In the genomic region with DNA sequence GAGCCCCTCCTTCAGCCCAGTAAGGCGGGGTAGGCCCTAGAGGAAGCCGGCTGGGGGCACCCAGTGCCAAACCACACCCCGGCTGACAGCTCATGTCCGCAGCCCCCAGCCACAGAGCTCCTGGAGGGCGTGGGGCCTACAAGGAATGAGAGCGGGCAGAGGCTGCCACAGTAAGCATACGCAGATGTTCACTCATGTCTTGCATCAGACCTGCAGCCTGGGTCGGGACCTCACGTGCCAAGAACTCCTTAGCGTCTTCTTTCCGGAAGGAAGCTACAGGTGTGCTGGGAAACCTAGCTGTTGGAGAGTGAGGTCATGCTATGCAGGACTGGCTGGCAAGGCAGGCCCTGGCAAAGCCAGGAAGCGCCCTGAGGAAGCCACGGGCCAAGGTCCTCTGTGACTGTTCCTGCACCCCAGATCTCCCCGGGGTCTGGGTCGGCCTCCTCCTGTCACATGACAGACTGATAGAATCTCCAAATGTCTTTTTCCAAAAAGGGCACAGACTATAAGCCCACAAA, we compare ENCODE assay signal across 8 cellular contexts. TPM values are rescaled to one million over a fixed set of nuclear protein-coding genes. Genes with fewer than 3 reads are reported as not detected.
DNase-seq lines count a peak whose midpoint lies in the region; ATAC-seq and TF ChIP-seq lines count a peak whose summit lies in the region.

No MANE protein-coding gene starts in this region.

- peaks cover 20% of the 10 kb centered on the region for H3K4me1 Mint-ChIP-seq in activated T-helper 17 cell treated with anti-CD3 and anti-CD28 coated beads, Interleukin-2, amount 50 U/mL, for 72 hours

- H3K56ac ChIP-seq in IMR-90 (ENCODE audit: extremely low read depth, insufficient read depth, low read length) = no peak overlapping the region; the same call in 1 of the 2 replicates

- POLR2A ChIA-PET in BJ (lab: Charles Lee) (interaction anchor here (0.7 to 2.1 kb wide), 2 partner anchors 43 to 147 kb away, joined by 3 to 7 read pairs; partner anchors contain the start of genes RPS2 and TRAF7), IMR-90 (lab: Charles Lee; ENCODE audit: unreplicated experiment) (no interaction called here)

- BruUV-seq in IMR-90 (replicated peaks; lab: Mats Ljungman, UMichigan) = no TSS peak

- no peak overlapping the region for H2AK5ac ChIP-seq in IMR-90 (ENCODE audit: low read depth, low read length)

- CTCF ChIA-PET in BJ (lab: Yijun Ruan, JAX) = interaction anchor here (0.9 to 3.8 kb wide), 2 partner anchors 15 to 132 kb away, joined by 6 to 20 read pairs; no protein-coding TSS in a partner anchor
- CTCF ChIA-PET in IMR-90 (lab: Yijun Ruan, JAX) = interaction anchor here (1.4 kb wide), 1 partner anchor 133 kb away, joined by 4 read pairs; no protein-coding TSS in a partner anchor

- peaks cover 8% of the 10 kb centered on the region; the same call in 1 of the 2 replicates for H3K9me1 ChIP-seq in IMR-90 (ENCODE audit: insufficient read depth, low read length)

- peak overlapping the region; percentile 83; the same call in 1 of the 2 replicates for H3K14ac ChIP-seq in IMR-90 (replicated peaks; ENCODE audit: low read depth, low read length)

- H3K4me3 Mint-ChIP-seq in activated T-helper 17 cell treated with anti-CD3 and anti-CD28 coated beads, Interleukin-2, amount 50 U/mL, for 72 hours = peak overlapping the region; percentile 91

- DNase-seq in BJ (ENCODE audit: low read depth) = peak; percentile 27
- peak; percentile 34 for DNase-seq in IMR-90
- DNase-seq in iris pigment epithelial cell (ENCODE audit: low read depth) = peak; percentile 57
- no peak for DNase-seq in medulla oblongata (ENCODE audit: extremely low spot score)
- DNase-seq in amygdala (lab: John Stamatoyannopoulos, UW) = no peak

- WGBS in IMR-90 (ENCODE audit: extremely low coverage in 2 of 2, insufficient read length in 1 of 2), 2 experiments = 81% methylated on average over 10 of the region's 15 CpGs; no CpG with 5 or more reads in 1 of the 2 experiments
- WGBS in thymus = 10% methylated on average over 15 of the region's 15 CpGs

- no peak overlapping the region for H3K18ac ChIP-seq in IMR-90 (ENCODE audit: low read depth, low read length)

- peak overlapping the region; percentile 4; the same call in 1 of the 2 replicates for H3K4ac ChIP-seq in IMR-90 (ENCODE audit: low read depth, low read length)

- H4K8ac ChIP-seq in IMR-90 (ENCODE audit: low read depth in 2 of 2, low read length in 2 of 2) = no peak overlapping the region

- H4K20me1 ChIP-seq in IMR-90 (ENCODE audit: insufficient read depth, low read length) = peaks cover 61% of the 10 kb centered on the region

- H3K36me3 Mint-ChIP-seq in activated T-helper 17 cell treated with anti-CD3 and anti-CD28 coated beads, Interleukin-2, amount 50 U/mL, for 72 hours (ENCODE audit: low read depth) = peaks cover 23% of the 10 kb centered on the region

- peaks cover 15 to 71% of the 10 kb centered on the region in 2 experiments; a peak in 3 of 4 replicates for H3K79me1 ChIP-seq in IMR-90 (ENCODE audit: low read depth in 1 of 2, low read length in 2 of 2)

- H3K36me3 ChIP-seq in BJ (ENCODE audit: control insufficient read depth, insufficient read depth, low read length) (peaks cover 16% of the 10 kb centered on the region), IMR-90 (ENCODE audit: control insufficient read depth, insufficient read depth, low read length) (peaks cover 12% of the 10 kb centered on the region), thymus (ENCODE audit: control insufficient read depth, insufficient read depth) (peaks cover 4% of the 10 kb centered on the region)

- no peak overlapping the region for H4K5ac ChIP-seq in IMR-90 (ENCODE audit: low read depth, low read length)

- H2AK9ac ChIP-seq in IMR-90 (replicated peaks; ENCODE audit: low read depth, low read length, poor library complexity) = peak overlapping the region; percentile 91

- H2BK20ac ChIP-seq in IMR-90 (ENCODE audit: low read depth, low read length) = no peak overlapping the region

- H2BK15ac ChIP-seq in IMR-90 (ENCODE audit: low read depth, low read length) = no peak overlapping the region

- in situ Hi-C loops in IMR-90 (cut with MboI; ENCODE audit: low sequenced_read_pairs) = no loop called here

- H3K27me3 ChIP-seq in BJ (ENCODE audit: control insufficient read depth, insufficient read depth, low read length) (no peaks in the 10 kb centered on the region), IMR-90 (ENCODE audit: control insufficient read depth, insufficient read depth, low read length) (no peaks in the 10 kb centered on the region), thymus (ENCODE audit: control insufficient read depth, insufficient read depth) (no peaks in the 10 kb centered on the region)

- TF ChIP-seq CTCF in BJ (IDR thresholded peaks at IDR 0.05; ENCODE audit: insufficient read depth, low read depth, low read length) = no peak
- TF ChIP-seq CTCF in IMR-90 (conservative IDR thresholded peaks at IDR 0.05; ENCODE audit: low read depth, low read length) = no peak

- TF ChIP-seq RAD21 in IMR-90 (IDR thresholded peaks at IDR 0.05; ENCODE audit: low read length) = no peak

- peak overlapping the region; percentile 97 for H3K4me2 ChIP-seq in IMR-90 (ENCODE audit: low read depth, low read length)

- H3K27me3 Mint-ChIP-seq in activated T-helper 17 cell treated with anti-CD3 and anti-CD28 coated beads, Interleukin-2, amount 50 U/mL, for 72 hours = no peaks in the 10 kb centered on the region

- intact Hi-C loops in IMR-90 (cut with micrococcal nuclease) = no loop called here

- H3K9me3 Mint-ChIP-seq in activated T-helper 17 cell treated with anti-CD3 and anti-CD28 coated beads, Interleukin-2, amount 50 U/mL, for 72 hours = no peaks in the 10 kb centered on the region

- H3K27ac ChIP-seq in IMR-90 (ENCODE audit: insufficient read depth, low read length) (peak overlapping the region; percentile 19), thymus (ENCODE audit: low read depth) (peak overlapping the region; percentile 80)

- peak overlapping the region; percentile 13; the same call in 1 of the 2 replicates for H3K9ac ChIP-seq in IMR-90 (ENCODE audit: low read depth, low read length)

- peak overlapping the region; percentile 95 for H3K23ac ChIP-seq in IMR-90 (ENCODE audit: low read depth, low read length)

- H3K9me3 ChIP-seq in IMR-90 (ENCODE audit: control insufficient read depth, insufficient read depth, low read length) (no peaks in the 10 kb centered on the region), thymus (ENCODE audit: control insufficient read depth) (no peaks in the 10 kb centered on the region)

- no peak for TF ChIP-seq POLR2A in IMR-90 (IDR thresholded peaks at IDR 0.05; ENCODE audit: low read depth, low read length)

- no peak overlapping the region for H4K91ac ChIP-seq in IMR-90 (ENCODE audit: insufficient read depth, low read depth, low read length)

- ATAC-seq in IMR-90 (ENCODE audit: low read depth) = no peak
- ATAC-seq in activated T-helper 17 cell treated with anti-CD3 and anti-CD28 coated beads, Interleukin-2, amount 50 U/mL, for 72 hours (replicated peaks) = no peak
- ATAC-seq in HG03045 (IDR thresholded peaks at IDR 0.05; ENCODE audit: unreplicated experiment) = no peak

- H3K4me3 ChIP-seq in BJ (ENCODE audit: low read depth, low read length) (peak overlapping the region; percentile 77), IMR-90 (ENCODE audit: insufficient read depth, low read depth, low read length) (peak overlapping the region; percentile 75; the same call in 1 of the 2 replicates), thymus (ENCODE audit: low read length) (peak overlapping the region; percentile 85)

- H2BK5ac ChIP-seq in IMR-90 (ENCODE audit: low read depth, low read length, poor library complexity, severe bottlenecking) = no peak overlapping the region

- H2BK120ac ChIP-seq in IMR-90 (ENCODE audit: low read depth, low read length) = no peak overlapping the region

- H3K4me1 ChIP-seq in IMR-90 (ENCODE audit: control insufficient read depth, insufficient read depth, low read length) (peaks cover 28% of the 10 kb centered on the region), thymus (ENCODE audit: control insufficient read depth, insufficient read depth, low read length) (peaks cover 26% of the 10 kb centered on the region)

- dilution Hi-C loops in IMR-90 (cut with HindIII; ENCODE audit: low sequenced_read_pairs, unreplicated experiment) = no loop called here

- H2AFZ ChIP-seq in IMR-90 (replicated peaks; ENCODE audit: low read length, poor library complexity) = no peak overlapping the region

- H3K27ac Mint-ChIP-seq in activated T-helper 17 cell treated with anti-CD3 and anti-CD28 coated beads, Interleukin-2, amount 50 U/mL, for 72 hours = peak overlapping the region; percentile 93

RNA-seq across cellular contexts. Expression of gene ZNF598, which starts 1.6 kb away (rescaled TPM):
- polyA plus RNA-seq in BJ (2011; rRNA removed) = 14.4 and 23.0 TPM in 2 replicates
- polyA minus RNA-seq in BJ (2011; rRNA and poly(A)+ RNA removed) = 11.2 and 14.8 TPM in 2 replicates
- total RNA-seq in IMR-90 (2012; rRNA removed) = 3.4 and 4.4 TPM in 2 replicates
- 36.4 and 40.6 TPM in 2 replicates for polyA plus RNA-seq in IMR-90 (2012; rRNA removed)
- 23.6 and 37.3 TPM in 2 replicates for polyA plus RNA-seq in IMR-90 (2012; cell fraction: cytosol; rRNA removed)
- 98.8 and 225 TPM in 2 replicates for polyA plus RNA-seq in IMR-90 (2012; cell fraction: nucleus; rRNA removed; ENCODE audit: low replicate concordance)
- 10 to 100 TPM; 41.2 to 79.6 TPM for total RNA-seq in activated T-helper 17 cell treated with anti-CD3 and anti-CD28 coated beads, Interleukin-2, amount 50 U/mL, for 72 hours
- 46.2 TPM for polyA plus RNA-seq in thymus

RNA-seq across cellular contexts. Expression of gene NPW, which starts 11.5 kb away (rescaled TPM):
- polyA plus RNA-seq in BJ (2011; rRNA removed) (0.26 and 0.33 TPM in 2 replicates), IMR-90 (2012; rRNA removed) (2.0 and 3.7 TPM in 2 replicates), thymus (1.2 TPM)
- polyA minus RNA-seq in BJ (2011; rRNA and poly(A)+ RNA removed) = not detected in 2 replicates
- 0.18 TPM in 1 of 2 replicates, not detected in the other for total RNA-seq in IMR-90 (2012; rRNA removed)
- 6.1 and 9.0 TPM in 2 replicates for polyA plus RNA-seq in IMR-90 (2012; cell fraction: cytosol; rRNA removed)
- polyA plus RNA-seq in IMR-90 (2012; cell fraction: nucleus; rRNA removed; ENCODE audit: low replicate concordance) = 2.5 and 7.1 TPM in 2 replicates
- total RNA-seq in activated T-helper 17 cell treated with anti-CD3 and anti-CD28 coated beads, Interleukin-2, amount 50 U/mL, for 72 hours = 1 to 10 TPM in 1 of 2 donors, not detected in 1; 2.8 TPM

RNA-seq across cellular contexts. Expression of gene SYNGR3, which starts 18.3 kb away (rescaled TPM):
- polyA plus RNA-seq in BJ (2011; rRNA removed) = 2.5 and 3.3 TPM in 2 replicates
- polyA minus RNA-seq in BJ (2011; rRNA and poly(A)+ RNA removed) = 2.7 and 4.2 TPM in 2 replicates
- total RNA-seq in IMR-90 (2012; rRNA removed) = 1.8 and 1.9 TPM in 2 replicates
- 5.8 and 6.6 TPM in 2 replicates for polyA plus RNA-seq in IMR-90 (2012; rRNA removed)
- 4.4 and 11.7 TPM in 2 replicates for polyA plus RNA-seq in IMR-90 (2012; cell fraction: cytosol; rRNA removed)
- polyA plus RNA-seq in IMR-90 (2012; cell fraction: nucleus; rRNA removed; ENCODE audit: low replicate concordance) = 6.9 and 13.6 TPM in 2 replicates
- 1 to 10 TPM; 5.9 to 7.9 TPM for total RNA-seq in activated T-helper 17 cell treated with anti-CD3 and anti-CD28 coated beads, Interleukin-2, amount 50 U/mL, for 72 hours
- 2.7 TPM for polyA plus RNA-seq in thymus

RNA-seq across cellular contexts. Expression of gene NHERF2, which starts 18.6 kb away (rescaled TPM):
- 62.1 and 107 TPM in 2 replicates for polyA plus RNA-seq in BJ (2011; rRNA removed)
- polyA minus RNA-seq in BJ (2011; rRNA and poly(A)+ RNA removed) = 25.1 and 26.2 TPM in 2 replicates
- 18.6 and 20.8 TPM in 2 replicates for total RNA-seq in IMR-90 (2012; rRNA removed)
- 77.8 and 96.6 TPM in 2 replicates for polyA plus RNA-seq in IMR-90 (2012; rRNA removed)
- 98.1 and 126 TPM in 2 replicates for polyA plus RNA-seq in IMR-90 (2012; cell fraction: cytosol; rRNA removed)
- polyA plus RNA-seq in IMR-90 (2012; cell fraction: nucleus; rRNA removed; ENCODE audit: low replicate concordance) = 54.5 and 134 TPM in 2 replicates
- 1 to 10 TPM in 1 of 2 donors, under 1 TPM in 1; 0.21 to 2.9 TPM for total RNA-seq in activated T-helper 17 cell treated with anti-CD3 and anti-CD28 coated beads, Interleukin-2, amount 50 U/mL, for 72 hours
- 23.4 TPM for polyA plus RNA-seq in thymus

RNA-seq across cellular contexts. Expression of gene GFER, which starts 24.1 kb away (rescaled TPM):
- 14.6 and 19.8 TPM in 2 replicates for polyA plus RNA-seq in BJ (2011; rRNA removed)
- 5.4 and 14.3 TPM in 2 replicates for polyA minus RNA-seq in BJ (2011; rRNA and poly(A)+ RNA removed)
- total RNA-seq in IMR-90 (2012; rRNA removed) = 6.8 and 8.6 TPM in 2 replicates
- polyA plus RNA-seq in IMR-90 (2012; rRNA removed) = 19.8 and 28.0 TPM in 2 replicates
- polyA plus RNA-seq in IMR-90 (2012; cell fraction: cytosol; rRNA removed) = 10.4 and 16.3 TPM in 2 replicates
- polyA plus RNA-seq in IMR-90 (2012; cell fraction: nucleus; rRNA removed; ENCODE audit: low replicate concordance) = 12.8 and 25.0 TPM in 2 replicates
- 10 to 100 TPM; 12.4 to 28.5 TPM for total RNA-seq in activated T-helper 17 cell treated with anti-CD3 and anti-CD28 coated beads, Interleukin-2, amount 50 U/mL, for 72 hours
- polyA plus RNA-seq in thymus = 28.0 TPM

Comparison
In these comparisons a context has a peak if more than half of its experiments do, and no peak if none do; other contexts are left out.
1. DNase-seq: peak in BJ (single experiment), IMR-90 (single experiment) and iris pigment epithelial cell (single experiment); none in medulla oblongata (single experiment) and amygdala (0 of 56).
2. Peak in every context shown above with its lines, with median percentiles within 50 percentile points of each other: H3K4me3 ChIP-seq.